ENCODE assay signal across 1 cellular context in the genomic region with DNA sequence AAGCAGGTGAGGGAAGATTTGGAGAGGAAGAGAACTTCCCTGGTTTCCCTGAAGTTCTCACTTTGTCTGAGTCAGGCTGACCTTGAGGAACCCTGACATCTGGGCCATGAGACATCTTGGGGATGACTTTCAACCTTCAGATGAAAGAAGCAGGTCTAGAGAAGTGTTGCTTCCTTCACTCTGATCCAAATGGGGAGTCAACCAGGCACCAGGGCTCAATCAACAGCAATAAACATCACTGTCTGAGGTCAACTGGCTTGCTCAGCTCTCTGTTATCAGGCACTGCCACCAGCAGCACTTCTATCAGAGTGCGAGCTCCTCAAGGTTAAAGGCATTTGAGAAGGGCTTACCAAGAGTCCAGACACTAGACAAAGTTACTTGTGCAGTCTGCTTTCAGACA.
TF ChIP-seq lines count a peak whose summit lies in the region.

No MANE protein-coding gene starts in this region.

TF ChIP-seq in K562, 482 proteins besides CTCF, POLR2A, EP300 and RAD21 (continued from another document):
- TF ChIP-seq FOSL1 (tag; conservative IDR thresholded peaks at IDR 0.05) (peak; percentile 49; the same call in 1 of the 2 replicates), NR2C1 (IDR thresholded peaks at IDR 0.05) (peak; percentile 40; the same call in 1 of the 2 replicates), NR2C1 (tag; IDR thresholded peaks at IDR 0.05) (peak; percentile 73), CTBP1 (IDR thresholded peaks at IDR 0.05; ENCODE audit: borderline replicate concordance) (peak; percentile 53; the same call in 1 of the 2 replicates), SMAD4 (CRISPR knock-in tag; conservative IDR thresholded peaks at IDR 0.05) (peak; percentile 55; the same call in 1 of the 2 replicates), TAL1 (IDR thresholded peaks at IDR 0.05) (peak; percentile 70), CHD4 (IDR thresholded peaks at IDR 0.05; ENCODE audit: insufficient read depth, insufficient replicate concordance, low read depth, low read length, poor library complexity, severe bottlenecking) (no peak), STAT5A (IDR thresholded peaks at IDR 0.05; ENCODE audit: borderline replicate concordance, low read length) (peak; percentile 55; the same call in 1 of the 2 replicates), NCOR1 (IDR thresholded peaks at IDR 0.05) (peak; percentile 86), MAFG (tag; conservative IDR thresholded peaks at IDR 0.05) (peak; percentile 17; the same call in 1 of the 2 replicates), MEIS2 (IDR thresholded peaks at IDR 0.05; ENCODE audit: partially characterized antibody) (peak; percentile 88), EHMT2 (IDR thresholded peaks at IDR 0.05) (peak; percentile 70; the same call in 1 of the 2 replicates), SMARCE1 (IDR thresholded peaks at IDR 0.05) (peak; percentile 46; the same call in 1 of the 2 replicates), CBFA2T2 (conservative IDR thresholded peaks at IDR 0.05) (peak; percentile 86), SOX6 (IDR thresholded peaks at IDR 0.05) (peak; percentile 35; the same call in 1 of the 2 replicates), TRIM24 (IDR thresholded peaks at IDR 0.05) (peak; percentile 43 to 46; a peak in 1 of 4 replicates), CBX3 (IDR thresholded peaks at IDR 0.05; ENCODE audit: borderline replicate concordance in 1 of 2, low read length in 2 of 2) (peak in 1 of 2 experiments; percentile 58; a peak in 1 of 3 replicates), SPI1 (IDR thresholded peaks at IDR 0.05; ENCODE audit: borderline replicate concordance, low read depth, low read length) (0 out of 2 replicates have a peak, but pooled peaks have one; percentile 1), NCOA1 (IDR thresholded peaks at IDR 0.05; ENCODE audit: low read depth) (peak; percentile 27; the same call in 1 of the 2 replicates)
- TF ChIP-seq, protein P1, sequence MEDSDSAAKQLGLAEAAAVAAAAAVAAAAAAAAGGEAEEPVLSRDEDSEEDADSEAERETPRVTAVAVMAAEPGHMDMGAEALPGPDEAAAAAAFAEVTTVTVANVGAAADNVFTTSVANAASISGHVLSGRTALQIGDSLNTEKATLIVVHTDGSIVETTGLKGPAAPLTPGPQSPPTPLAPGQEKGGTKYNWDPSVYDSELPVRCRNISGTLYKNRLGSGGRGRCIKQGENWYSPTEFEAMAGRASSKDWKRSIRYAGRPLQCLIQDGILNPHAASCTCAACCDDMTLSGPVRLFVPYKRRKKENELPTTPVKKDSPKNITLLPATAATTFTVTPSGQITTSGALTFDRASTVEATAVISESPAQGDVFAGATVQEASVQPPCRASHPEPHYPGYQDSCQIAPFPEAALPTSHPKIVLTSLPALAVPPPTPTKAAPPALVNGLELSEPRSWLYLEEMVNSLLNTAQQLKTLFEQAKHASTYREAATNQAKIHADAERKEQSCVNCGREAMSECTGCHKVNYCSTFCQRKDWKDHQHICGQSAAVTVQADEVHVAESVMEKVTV (CRISPR knock-in tag; IDR thresholded peaks at IDR 0.05) = no peak
- TF ChIP-seq, protein P2, sequence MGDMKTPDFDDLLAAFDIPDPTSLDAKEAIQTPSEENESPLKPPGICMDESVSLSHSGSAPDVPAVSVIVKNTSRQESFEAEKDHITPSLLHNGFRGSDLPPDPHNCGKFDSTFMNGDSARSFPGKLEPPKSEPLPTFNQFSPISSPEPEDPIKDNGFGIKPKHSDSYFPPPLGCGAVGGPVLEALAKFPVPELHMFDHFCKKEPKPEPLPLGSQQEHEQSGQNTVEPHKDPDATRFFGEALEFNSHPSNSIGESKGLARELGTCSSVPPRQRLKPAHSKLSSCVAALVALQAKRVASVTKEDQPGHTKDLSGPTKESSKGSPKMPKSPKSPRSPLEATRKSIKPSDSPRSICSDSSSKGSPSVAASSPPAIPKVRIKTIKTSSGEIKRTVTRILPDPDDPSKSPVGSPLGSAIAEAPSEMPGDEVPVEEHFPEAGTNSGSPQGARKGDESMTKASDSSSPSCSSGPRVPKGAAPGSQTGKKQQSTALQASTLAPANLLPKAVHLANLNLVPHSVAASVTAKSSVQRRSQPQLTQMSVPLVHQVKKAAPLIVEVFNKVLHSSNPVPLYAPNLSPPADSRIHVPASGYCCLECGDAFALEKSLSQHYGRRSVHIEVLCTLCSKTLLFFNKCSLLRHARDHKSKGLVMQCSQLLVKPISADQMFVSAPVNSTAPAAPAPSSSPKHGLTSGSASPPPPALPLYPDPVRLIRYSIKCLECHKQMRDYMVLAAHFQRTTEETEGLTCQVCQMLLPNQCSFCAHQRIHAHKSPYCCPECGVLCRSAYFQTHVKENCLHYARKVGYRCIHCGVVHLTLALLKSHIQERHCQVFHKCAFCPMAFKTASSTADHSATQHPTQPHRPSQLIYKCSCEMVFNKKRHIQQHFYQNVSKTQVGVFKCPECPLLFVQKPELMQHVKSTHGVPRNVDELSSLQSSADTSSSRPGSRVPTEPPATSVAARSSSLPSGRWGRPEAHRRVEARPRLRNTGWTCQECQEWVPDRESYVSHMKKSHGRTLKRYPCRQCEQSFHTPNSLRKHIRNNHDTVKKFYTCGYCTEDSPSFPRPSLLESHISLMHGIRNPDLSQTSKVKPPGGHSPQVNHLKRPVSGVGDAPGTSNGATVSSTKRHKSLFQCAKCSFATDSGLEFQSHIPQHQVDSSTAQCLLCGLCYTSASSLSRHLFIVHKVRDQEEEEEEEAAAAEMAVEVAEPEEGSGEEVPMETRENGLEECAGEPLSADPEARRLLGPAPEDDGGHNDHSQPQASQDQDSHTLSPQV (IDR thresholded peaks at IDR 0.05) = peak; percentile 29; the same call in 1 of the 2 replicates
- TF ChIP-seq, protein P3, sequence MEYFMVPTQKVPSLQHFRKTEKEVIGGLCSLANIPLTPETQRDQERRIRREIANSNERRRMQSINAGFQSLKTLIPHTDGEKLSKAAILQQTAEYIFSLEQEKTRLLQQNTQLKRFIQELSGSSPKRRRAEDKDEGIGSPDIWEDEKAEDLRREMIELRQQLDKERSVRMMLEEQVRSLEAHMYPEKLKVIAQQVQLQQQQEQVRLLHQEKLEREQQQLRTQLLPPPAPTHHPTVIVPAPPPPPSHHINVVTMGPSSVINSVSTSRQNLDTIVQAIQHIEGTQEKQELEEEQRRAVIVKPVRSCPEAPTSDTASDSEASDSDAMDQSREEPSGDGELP (CRISPR knock-in tag; IDR thresholded peaks at IDR 0.05; ENCODE audit: borderline replicate concordance) = peak; percentile 53; the same call in 1 of the 2 replicates
- TF ChIP-seq, protein P4, sequence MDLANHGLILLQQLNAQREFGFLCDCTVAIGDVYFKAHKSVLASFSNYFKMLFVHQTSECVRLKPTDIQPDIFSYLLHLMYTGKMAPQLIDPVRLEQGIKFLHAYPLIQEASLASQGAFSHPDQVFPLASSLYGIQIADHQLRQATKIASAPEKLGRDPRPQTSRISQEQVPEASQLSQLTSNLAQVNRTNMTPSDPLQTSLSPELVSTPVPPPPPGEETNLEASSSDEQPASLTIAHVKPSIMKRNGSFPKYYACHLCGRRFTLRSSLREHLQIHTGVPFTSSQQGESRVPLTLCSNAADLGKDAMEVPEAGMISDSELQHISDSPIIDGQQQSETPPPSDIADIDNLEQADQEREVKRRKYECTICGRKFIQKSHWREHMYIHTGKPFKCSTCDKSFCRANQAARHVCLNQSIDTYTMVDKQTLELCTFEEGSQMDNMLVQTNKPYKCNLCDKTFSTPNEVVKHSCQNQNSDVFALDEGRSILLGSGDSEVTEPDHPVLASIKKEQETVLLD (IDR thresholded peaks at IDR 0.05) = peak; percentile 44; the same call in 1 of the 2 replicates
